ENCODE assay signal across 9 cellular contexts in the genomic region with DNA sequence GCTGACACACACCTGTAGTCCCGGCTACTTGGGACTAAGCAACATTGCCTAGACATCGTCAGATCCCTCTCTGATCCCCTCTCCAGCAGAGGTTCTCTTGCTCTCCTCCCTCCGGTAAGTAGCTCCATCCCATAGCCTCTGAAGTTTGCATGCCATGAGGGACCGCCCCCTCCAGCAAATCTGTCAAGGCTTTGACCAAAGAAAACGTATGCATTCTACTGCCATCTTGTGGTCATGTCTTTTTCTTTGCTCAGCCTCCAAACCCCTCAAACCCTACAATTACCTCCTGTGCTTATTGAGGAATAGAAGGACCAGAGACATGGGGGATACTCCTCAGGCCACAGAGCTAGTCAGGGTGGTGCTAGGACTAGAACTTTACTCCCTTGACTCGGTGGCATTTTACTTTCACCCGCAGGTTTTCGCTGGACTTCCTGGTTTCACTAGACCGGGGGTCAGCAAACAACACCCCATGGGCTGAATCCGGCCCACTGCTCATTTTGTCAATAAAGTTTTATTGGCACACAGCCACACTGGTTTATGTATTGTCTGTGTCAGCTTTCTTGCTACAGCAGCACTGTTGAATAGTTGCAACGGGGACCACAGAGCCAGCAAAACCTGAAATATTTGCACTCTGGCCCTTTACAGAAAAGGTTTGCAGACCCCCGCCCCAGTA.
DNase-seq lines count a peak whose midpoint lies in the region; ATAC-seq, FAIRE-seq and TF ChIP-seq lines count a peak whose summit lies in the region.
"Had no signal": no experiment of that assay in that cellular context is flagged by ENCODE, and none has a peak within 500 bp of the region (broad histone marks: within the 10 kb centered on the region; RNA-seq: fewer than 3 reads in every experiment).

No MANE protein-coding gene starts in this region.

- H3K27ac ChIP-seq in KMS-11 (no peak overlapping the region), OCI-LY3 (ENCODE audit: low read length) (no peak overlapping the region), H1 (ENCODE audit: low read depth, low read length) (no peak overlapping the region), osteoblast (ENCODE audit: low read depth, low read length) (no peak overlapping the region)
- H3K27ac ChIP-seq: parathyroid adenoma had no signal

- H3K4me1 ChIP-seq in KMS-11 (ENCODE audit: low read depth, poor library complexity, severe bottlenecking) (no peaks in the 10 kb centered on the region), OCI-LY3 (ENCODE audit: low read length) (no peaks in the 10 kb centered on the region), H1 (replicated peaks in 1 of 4; ENCODE audit: control insufficient read depth in 3 of 4, insufficient read depth in 4 of 4, low read length in 3 of 4) (no peaks in the 10 kb centered on the region), osteoblast (ENCODE audit: insufficient read depth, low read length) (no peaks in the 10 kb centered on the region)
- H3K4me1 ChIP-seq: parathyroid adenoma had no signal

- 56% methylated on average over 12 of the region's 12 CpGs; no CpG with 5 or more reads in 1 of the 2 experiments for WGBS in H1 (ENCODE audit: extremely low coverage in 1 of 2, insufficient coverage in 1 of 2, insufficient read length in 1 of 2, insufficient replicate concordance in 2 of 2, low coverage in 1 of 2, low lambda C conversion rate in 2 of 2, missing lambda C conversion rate in 1 of 2), 2 experiments

- H4K20me1 ChIP-seq in KMS-11 (ENCODE audit: insufficient read depth): no peaks in the 10 kb centered on the region
- H4K20me1 ChIP-seq in OCI-LY3 (ENCODE audit: insufficient read depth, low read length): no peaks in the 10 kb centered on the region
- no peaks in the 10 kb centered on the region for H4K20me1 ChIP-seq in H1 (replicated peaks in 1 of 2; ENCODE audit: control insufficient read depth in 1 of 2, insufficient read depth in 2 of 2, low read length in 2 of 2)
- H4K20me1 ChIP-seq in osteoblast (ENCODE audit: insufficient read depth, low read length): no peaks in the 10 kb centered on the region

- H3K14ac ChIP-seq in H1 (ENCODE audit: insufficient read length): no peak overlapping the region

- no peak overlapping the region for H3K4me3 ChIP-seq in KMS-11 (IDR thresholded peaks at IDR 0.05; ENCODE audit: insufficient read depth, low read depth, low read length)
- no peak overlapping the region for H3K4me3 ChIP-seq in OCI-LY3 (ENCODE audit: low read length)
- H3K4me3 ChIP-seq in H1 (ENCODE audit: extremely low read depth in 1 of 4, insufficient read depth in 2 of 4, low read depth in 3 of 4, low read length in 4 of 4): no peak overlapping the region
- H3K4me3 ChIP-seq in osteoblast (ENCODE audit: insufficient read depth, low read length): no peak overlapping the region

- H3K79me1 ChIP-seq in H1 (ENCODE audit: low read depth, low read length): no peaks in the 10 kb centered on the region

- H2BK5ac ChIP-seq in H1 (ENCODE audit: low read depth, low read length): no peak overlapping the region

- no peak overlapping the region for H4K8ac ChIP-seq in H1 (ENCODE audit: extremely low read depth, insufficient read depth, low read length)

- H3K4ac ChIP-seq in H1 (replicated peaks; ENCODE audit: insufficient read length, low read depth, low read length): no peak overlapping the region

- H3K9me3 ChIP-seq in OCI-LY3 (ENCODE audit: insufficient read depth, low read length): no peaks in the 10 kb centered on the region
- H3K9me3 ChIP-seq in H1 (ENCODE audit: insufficient read depth in 2 of 2, low read depth in 1 of 2, low read length in 1 of 2): peaks cover 13% of the 10 kb centered on the region in 2 experiments; a peak in 3 of 4 replicates
- H3K9me3 ChIP-seq in osteoblast (ENCODE audit: low read depth, low read length): no peaks in the 10 kb centered on the region

- no peak overlapping the region for H3K23ac ChIP-seq in H1 (ENCODE audit: insufficient read length)

- no peak overlapping the region for H2AK5ac ChIP-seq in H1 (ENCODE audit: low read depth, low read length)

- TF ChIP-seq POLR2A in H1 (IDR thresholded peaks at IDR 0.05; ENCODE audit: control extremely low read depth in 1 of 2, low read depth in 2 of 2, low read length in 2 of 2): no peak

- no peak overlapping the region for H3K56ac ChIP-seq in H1 (replicated peaks; ENCODE audit: insufficient read length, low read depth, low read length)

- FAIRE-seq in H1 (lab: Jason Lieb, UNC): peak; percentile 81

- TF ChIP-seq CTCF in GM10248 (IDR thresholded peaks at IDR 0.05; ENCODE audit: control extremely low read depth, extremely low read depth, low read depth, missing control alignments) (peak; percentile 30), KMS-11 (conservative IDR thresholded peaks at IDR 0.05; ENCODE audit: low read depth, low read length) (peak; percentile 66), OCI-LY3 (IDR thresholded peaks at IDR 0.05; ENCODE audit: low read depth, low read length) (peak; percentile 35), H1 (IDR thresholded peaks at IDR 0.05; ENCODE audit: control extremely low read depth in 1 of 3, insufficient read depth in 1 of 3, low read depth in 1 of 3, low read length in 3 of 3) (peak in 2 of 3 experiments; percentile 48 to 72; a peak in 3 of 4 replicates), osteoblast (IDR thresholded peaks at IDR 0.05; ENCODE audit: extremely low read depth, low read depth, low read length) (peak; percentile 22)

- H3K79me2 ChIP-seq in KMS-11 (ENCODE audit: insufficient read depth, low read depth): no peaks in the 10 kb centered on the region
- H3K79me2 ChIP-seq in OCI-LY3 (ENCODE audit: low read length): no peaks in the 10 kb centered on the region
- no peaks in the 10 kb centered on the region for H3K79me2 ChIP-seq in H1 (ENCODE audit: control insufficient read depth in 1 of 2, insufficient read depth in 2 of 2, low read length in 2 of 2)
- H3K79me2 ChIP-seq in osteoblast (ENCODE audit: insufficient read depth, low read length): no peaks in the 10 kb centered on the region
- H3K79me2 ChIP-seq: parathyroid adenoma had no signal

- CTCF ChIA-PET in GM10248 (lab: Yijun Ruan, JAX) (no interaction called here), H1 (lab: Charles Lee; ENCODE audit: partially characterized antibody) (interaction anchor here (0.5 to 2.1 kb wide), 19 partner anchors 13 to 1712 kb away, joined by 3 to 9 read pairs (median 3); no protein-coding TSS in a partner anchor)

- no peak overlapping the region for H2BK12ac ChIP-seq in H1 (ENCODE audit: low read depth, low read length)

- DNase-seq in GM10248 (ENCODE audit: extremely low spot score) (peak; percentile 18), H1 (ENCODE audit: low read depth in 1 of 2, low spot score in 2 of 2) (peak; percentile 41 to 51), osteoblast (ENCODE audit: insufficient read length, low spot score, missing footprints) (peak; percentile 80), AG08395 (ENCODE audit: low spot score) (no peak)
- DNase-seq: activated B cell treated with CpG ODN at 0.5 μM for 24 hours had no signal

- H2BK20ac ChIP-seq in H1 (ENCODE audit: low read length): 0 out of 2 replicates have a peak overlapping the region, but pooled peaks have one; percentile 18

- H3K18ac ChIP-seq in H1 (ENCODE audit: extremely low read depth, low read length): no peak overlapping the region

- H3K23me2 ChIP-seq in H1 (ENCODE audit: low read depth, low read length): no peaks in the 10 kb centered on the region

- no peak overlapping the region for H2BK15ac ChIP-seq in H1 (ENCODE audit: low read length)

- H4K5ac ChIP-seq in H1 (ENCODE audit: insufficient read length, low read depth, low read length): no peak overlapping the region

- no peak for TF ChIP-seq EP300 in H1 (IDR thresholded peaks at IDR 0.05; ENCODE audit: borderline replicate concordance in 1 of 2, low read depth in 2 of 2, low read length in 2 of 2)

- H3K4me2 ChIP-seq in KMS-11 (no peak overlapping the region), OCI-LY3 (ENCODE audit: low read length) (no peak overlapping the region), H1 (ENCODE audit: insufficient read depth in 1 of 2, low read depth in 2 of 2, low read length in 2 of 2) (no peak overlapping the region), osteoblast (ENCODE audit: insufficient read depth, low read length) (no peak overlapping the region)

- no peaks in the 10 kb centered on the region for H3K36me3 ChIP-seq in KMS-11 (ENCODE audit: insufficient read depth)
- H3K36me3 ChIP-seq in OCI-LY3 (replicated peaks; ENCODE audit: low read depth, low read length): no peaks in the 10 kb centered on the region
- H3K36me3 ChIP-seq in H1 (ENCODE audit: control insufficient read depth in 2 of 4, insufficient read depth in 4 of 4, low read length in 3 of 4): no peaks in the 10 kb centered on the region
- no peaks in the 10 kb centered on the region for H3K36me3 ChIP-seq in osteoblast (ENCODE audit: insufficient read depth, low read length)

- TF ChIP-seq RAD21 in H1 (IDR thresholded peaks at IDR 0.05 in 1 of 2, conservative IDR thresholded peaks at IDR 0.05 in 1 of 2; ENCODE audit: low read depth in 2 of 2, low read length in 2 of 2): peak; percentile 81

- no peak overlapping the region for H4K91ac ChIP-seq in H1 (replicated peaks; ENCODE audit: insufficient read length, low read length)

- no peaks in the 10 kb centered on the region for H3K27me3 ChIP-seq in KMS-11 (ENCODE audit: insufficient read depth, low read depth)
- no peaks in the 10 kb centered on the region for H3K27me3 ChIP-seq in OCI-LY3 (ENCODE audit: low read depth, low read length)
- H3K27me3 ChIP-seq in H1 (replicated peaks in 1 of 4; ENCODE audit: control insufficient read depth in 3 of 4, extremely low read depth in 1 of 4, insufficient read depth in 3 of 4, low read length in 3 of 4): no peaks in the 10 kb centered on the region
- no peaks in the 10 kb centered on the region for H3K27me3 ChIP-seq in osteoblast (ENCODE audit: insufficient read depth, low read length)

- ATAC-seq in GM18502 (IDR thresholded peaks at IDR 0.05; ENCODE audit: poor library complexity, unreplicated experiment): no peak

- H2BK120ac ChIP-seq in H1 (replicated peaks; ENCODE audit: low read depth, low read length): no peak overlapping the region

- H2AFZ ChIP-seq in KMS-11 (ENCODE audit: low read depth) (no peak overlapping the region), OCI-LY3 (ENCODE audit: low read depth, low read length) (no peak overlapping the region), H1 (ENCODE audit: low read length) (no peak overlapping the region), osteoblast (ENCODE audit: low read length) (no peak overlapping the region)
- H2AFZ ChIP-seq: parathyroid adenoma had no signal

- H3K9ac ChIP-seq in KMS-11: no peak overlapping the region
- H3K9ac ChIP-seq in OCI-LY3 (ENCODE audit: low read length): no peak overlapping the region
- H3K9ac ChIP-seq in H1 (replicated peaks in 1 of 4; ENCODE audit: extremely low read depth in 1 of 4, low read depth in 3 of 4, low read length in 3 of 4): no peak overlapping the region
- H3K9ac ChIP-seq: parathyroid adenoma had no signal

- POLR2A ChIA-PET in GM10248 (lab: Yijun Ruan, JAX) (no interaction called here), H1 (lab: Charles Lee; ENCODE audit: partially characterized antibody) (no interaction called here)

TF ChIP-seq in H1, 55 proteins besides CTCF, POLR2A, EP300 and RAD21 (continues in another document):
- TF ChIP-seq HDAC6 (IDR thresholded peaks at IDR 0.05; ENCODE audit: low read depth, low read length): no peak
